Comparison of ENCODE assay signal across 21 cellular contexts in genomic region chr21:15298306-15298705, GRCh38.
DNase-seq lines count a peak whose midpoint lies in the region; TF ChIP-seq lines count a peak whose summit lies in the region.
"Had no signal": no experiment of that assay in that cellular context is flagged by ENCODE, and none has a peak within 500 bp of the region (broad histone marks: within the 10 kb centered on the region; RNA-seq: fewer than 3 reads in every experiment).

No MANE protein-coding gene starts in this region.

- H2BK12ac ChIP-seq in mesenchymal stem cell (ENCODE audit: low read length in 2 of 2): no peak overlapping the region

- H3K36me3 ChIP-seq in BLaER1: no peaks in the 10 kb centered on the region; the same call in 1 of the 2 replicates
- no peaks in the 10 kb centered on the region for H3K36me3 ChIP-seq in brain microvascular endothelial cell (replicated peaks)
- no peaks in the 10 kb centered on the region for H3K36me3 ChIP-seq in mesenchymal stem cell (ENCODE audit: control insufficient read depth in 1 of 2, insufficient read depth in 2 of 2, low read depth in 1 of 2, low read length in 2 of 2)
- H3K36me3 ChIP-seq in sigmoid colon: no peaks in the 10 kb centered on the region
- H3K36me3 ChIP-seq: BE2C had no signal

- H3K23ac ChIP-seq in mesenchymal stem cell (ENCODE audit: low read length in 2 of 2): no peak overlapping the region

- no peak overlapping the region for H4K8ac ChIP-seq in mesenchymal stem cell (ENCODE audit: low read length)

- no peak for TF ChIP-seq POLR2A in sigmoid colon (IDR thresholded peaks at IDR 0.05)

- DNase-seq in brain microvascular endothelial cell (peak; percentile 15), dermis microvascular lymphatic vessel endothelial cell (ENCODE audit: low read depth in 2 of 2) (peak; percentile 63), mesenchymal stem cell (peak; percentile 3), NAMALWA (ENCODE audit: low spot score) (no peak), sigmoid colon (no peak), NCI-H146 (lab: John Stamatoyannopoulos, UW) (no peak), NCI-H524 treated with DMSO at 0.1 percent for 48 hours (lab: John Stamatoyannopoulos, UW) (no peak)
- DNase-seq: 8988T; ACHN; AML-193; BE2C; C1 segment of cervical spinal cord; Calu3; CD4-positive, alpha-beta memory T cell; DMS53; DMS79 treated with DMSO at 0.1 percent for 48 hours; GF-D8; H9 had no signal

- H2AK5ac ChIP-seq in mesenchymal stem cell (ENCODE audit: low read length, severe bottlenecking): no peak overlapping the region

- no peak for TF ChIP-seq EP300 in sigmoid colon (IDR thresholded peaks at IDR 0.05)

- in situ Hi-C loops in brain microvascular endothelial cell (cut with HindIII; ENCODE audit: low pct_ligation_motif_present, low sequenced_read_pairs): no loop called here

- H2BK5ac ChIP-seq in mesenchymal stem cell (ENCODE audit: low read depth, low read length, poor library complexity, severe bottlenecking): no peak overlapping the region

- H3K4me3 ChIP-seq in BLaER1: no peak overlapping the region
- H3K4me3 ChIP-seq in brain microvascular endothelial cell (ENCODE audit: low read depth, low read length): no peak overlapping the region
- no peak overlapping the region for H3K4me3 ChIP-seq in mesenchymal stem cell (ENCODE audit: insufficient read depth in 1 of 2, low read depth in 1 of 2, low read length in 2 of 2)
- no peak overlapping the region for H3K4me3 ChIP-seq in sigmoid colon
- H3K4me3 ChIP-seq: A549, GM23338 had no signal

- WGBS in mesenchymal stem cell: 71% methylated on average over 3 of the region's 4 CpGs
- 83 to 86% methylated on average over 4 of the region's 4 CpGs for WGBS in sigmoid colon, 2 donors

- H3K4me1 ChIP-seq in BLaER1 (peaks cover 7% of the 10 kb centered on the region; the same call in 1 of the 2 replicates), mesenchymal stem cell (ENCODE audit: control insufficient read depth, insufficient read depth, low read depth, low read length) (no peaks in the 10 kb centered on the region), sigmoid colon (peaks cover 0 to 22% (median 6%) of the 10 kb centered on the region in 4 donors)
- H3K4me1 ChIP-seq: BE2C had no signal

- no peaks in the 10 kb centered on the region for H4K20me1 ChIP-seq in BLaER1

- no peak overlapping the region for H2AFZ ChIP-seq in mesenchymal stem cell (ENCODE audit: low read depth, low read length)
- H2AFZ ChIP-seq: GM23338 had no signal

- TF ChIP-seq CTCF in brain microvascular endothelial cell (IDR thresholded peaks at IDR 0.05; ENCODE audit: low read depth, low read length, missing control alignments) (no peak), sigmoid colon (IDR thresholded peaks at IDR 0.05) (no peak)

- H3K27ac ChIP-seq in BLaER1 (no peak overlapping the region), brain microvascular endothelial cell (no peak overlapping the region), mesenchymal stem cell (ENCODE audit: low read length, poor library complexity, severe bottlenecking) (no peak overlapping the region), sigmoid colon (no peak overlapping the region)
- H3K27ac ChIP-seq: A549 had no signal

- intact Hi-C loops in sigmoid colon (cut with DNase I): no loop called here

- H2BK15ac ChIP-seq in mesenchymal stem cell (ENCODE audit: low read depth, poor library complexity, severe bottlenecking): no peak overlapping the region

- no peak overlapping the region for H4K91ac ChIP-seq in mesenchymal stem cell (ENCODE audit: low read length)

- H3K14ac ChIP-seq in mesenchymal stem cell (ENCODE audit: low read length in 2 of 2): no peak overlapping the region

- no peaks in the 10 kb centered on the region for H3K79me1 ChIP-seq in mesenchymal stem cell (replicated peaks; ENCODE audit: low read length, poor library complexity, severe bottlenecking)

- H3K27me3 ChIP-seq in BLaER1 (no peaks in the 10 kb centered on the region), brain microvascular endothelial cell (replicated peaks) (no peaks in the 10 kb centered on the region), mesenchymal stem cell (ENCODE audit: control insufficient read depth in 1 of 2, insufficient read depth in 1 of 2, low read length in 2 of 2) (no peaks in the 10 kb centered on the region), sigmoid colon (no peaks in the 10 kb centered on the region)
- H3K27me3 ChIP-seq: BE2C had no signal

- H3K4me2 ChIP-seq in BLaER1: peak overlapping the region; percentile 4; the same call in 1 of the 2 replicates
- H3K4me2 ChIP-seq in mesenchymal stem cell (ENCODE audit: low read length, poor library complexity, severe bottlenecking): no peak overlapping the region
- H3K4me2 ChIP-seq: A549, GM23338 had no signal

- no peak overlapping the region for H2BK120ac ChIP-seq in mesenchymal stem cell (ENCODE audit: low read depth, low read length)

- H3K9me3 ChIP-seq in BLaER1 (peaks cover 33% of the 10 kb centered on the region), mesenchymal stem cell (ENCODE audit: control insufficient read depth, low read length) (no peaks in the 10 kb centered on the region), sigmoid colon (no peaks in the 10 kb centered on the region)
- H3K9me3 ChIP-seq: BE2C had no signal

- no peak overlapping the region for H3K18ac ChIP-seq in mesenchymal stem cell (ENCODE audit: low read depth in 1 of 2, low read length in 2 of 2)

- no peak overlapping the region for H3K4ac ChIP-seq in mesenchymal stem cell (ENCODE audit: low read depth in 1 of 2, low read length in 2 of 2)

- H3K9ac ChIP-seq in BLaER1 (no peak overlapping the region), mesenchymal stem cell (ENCODE audit: low read length) (no peak overlapping the region)

Comparison
In these comparisons a context has a peak if more than half of its experiments do, and no peak if none do; other contexts are left out.
1. DNase-seq: peak in brain microvascular endothelial cell (single experiment), dermis microvascular lymphatic vessel endothelial cell (2 of 2) and mesenchymal stem cell (single experiment); none in NAMALWA (single experiment), sigmoid colon (single experiment), NCI-H146 (single experiment) and NCI-H524 treated with DMSO at 0.1 percent for 48 hours (single experiment).